15 cellular contexts compared by ENCODE assay signal in genomic region chr6:169291639-169292339, GRCh38. TPM values are rescaled to one million over a fixed set of nuclear protein-coding genes. Genes with fewer than 3 reads are reported as not detected.
DNase-seq lines count a peak whose midpoint lies in the region; ATAC-seq, FAIRE-seq and TF ChIP-seq lines count a peak whose summit lies in the region.
"Had no signal": no experiment of that assay in that cellular context is flagged by ENCODE, and none has a peak within 500 bp of the region (broad histone marks: within the 10 kb centered on the region; RNA-seq: fewer than 3 reads in every experiment).

No MANE protein-coding gene starts in this region.

- peak overlapping the region; percentile 82 for H3K4me3 Mint-ChIP-seq in HFFc6
- H3K4me3 Mint-ChIP-seq: natural killer cell had no signal

- no peaks in the 10 kb centered on the region for H3K9me1 ChIP-seq in keratinocyte (ENCODE audit: control insufficient read depth, extremely low read depth, insufficient read depth, low read length)

- peak overlapping the region; percentile 86 for H3K27ac Mint-ChIP-seq in HFFc6
- H3K27ac Mint-ChIP-seq: IgD-negative memory B cell, natural killer cell had no signal

- no peaks in the 10 kb centered on the region for H3K27me3 ChIP-seq in brain microvascular endothelial cell (replicated peaks)
- no peaks in the 10 kb centered on the region for H3K27me3 ChIP-seq in keratinocyte (ENCODE audit: control insufficient read depth, extremely low read depth, insufficient read depth, low read length)
- H3K27me3 ChIP-seq: Peyer's patch had no signal

- no peaks in the 10 kb centered on the region for H3K36me3 ChIP-seq in brain microvascular endothelial cell (replicated peaks)
- no peaks in the 10 kb centered on the region for H3K36me3 ChIP-seq in keratinocyte (ENCODE audit: control insufficient read depth in 2 of 2, extremely low read depth in 1 of 2, insufficient read depth in 2 of 2, low read length in 2 of 2)
- H3K36me3 ChIP-seq in urinary bladder (ENCODE audit: insufficient read depth), result no peaks in the 10 kb centered on the region
- H3K36me3 ChIP-seq: Peyer's patch had no signal

- no peaks in the 10 kb centered on the region for H3K9me3 ChIP-seq in keratinocyte (ENCODE audit: control insufficient read depth, low read depth, low read length)
- H3K9me3 ChIP-seq: Peyer's patch had no signal

- H3K4me3 ChIP-seq in brain microvascular endothelial cell (ENCODE audit: low read depth, low read length), result no peak overlapping the region
- no peak overlapping the region for H3K4me3 ChIP-seq in keratinocyte (ENCODE audit: control insufficient read depth in 2 of 3, extremely low read depth in 1 of 3, insufficient read depth in 2 of 3, low read depth in 1 of 3, low read length in 3 of 3)
- no peak overlapping the region for H3K4me3 ChIP-seq in urinary bladder (ENCODE audit: low read depth, low read length)
- H3K4me3 ChIP-seq: lung, Peyer's patch had no signal

- H3K9ac ChIP-seq in keratinocyte (ENCODE audit: control insufficient read depth, extremely low read depth, insufficient read depth, low read length), result peak overlapping the region; percentile 66

- H3K36me3 Mint-ChIP-seq in HFFc6 (ENCODE audit: low read depth), result no peaks in the 10 kb centered on the region
- H3K36me3 Mint-ChIP-seq: IgD-negative memory B cell, natural killer cell had no signal

- TF ChIP-seq CTCF in HFFc6 (IDR thresholded peaks at IDR 0.05) (no peak), brain microvascular endothelial cell (IDR thresholded peaks at IDR 0.05; ENCODE audit: low read depth, low read length, missing control alignments) (no peak), keratinocyte (optimal IDR thresholded peaks at IDR 0.05 in 1 of 3, IDR thresholded peaks at IDR 0.05 in 1 of 3, conservative IDR thresholded peaks at IDR 0.05 in 1 of 3; ENCODE audit: extremely low read depth in 1 of 3, insufficient read depth in 2 of 3, low read length in 3 of 3) (no peak)

- dilution Hi-C loops in keratinocyte (cut with MboI; ENCODE audit: extremely low pct_ligation_motif_present, low sequenced_read_pairs), result no loop called here

- in situ Hi-C loops in brain microvascular endothelial cell (cut with HindIII; ENCODE audit: low pct_ligation_motif_present, low sequenced_read_pairs), result no loop called here

- ATAC-seq in HG03571 (IDR thresholded peaks at IDR 0.05; ENCODE audit: unreplicated experiment), result no peak
- ATAC-seq: natural killer cell had no signal

- H2AFZ ChIP-seq in keratinocyte (ENCODE audit: control insufficient read depth, low read length), result no peak overlapping the region

- H3K4me2 ChIP-seq in keratinocyte (ENCODE audit: control insufficient read depth, extremely low read depth, insufficient read depth, low read depth, low read length), result peak overlapping the region; percentile 70

- 88% methylated on average over 14 of the region's 14 CpGs for WGBS in urinary bladder

- H3K4me1 Mint-ChIP-seq in HFFc6 (ENCODE audit: low read depth), result peaks cover 64% of the 10 kb centered on the region
- H3K4me1 Mint-ChIP-seq: IgD-negative memory B cell, natural killer cell had no signal

- no peak for DNase-seq in HFFc6
- DNase-seq in brain microvascular endothelial cell, result no peak
- DNase-seq in keratinocyte (ENCODE audit: low read depth, low spot score), result no peak
- DNase-seq in SIG-M5 (lab: John Stamatoyannopoulos, UW), result no peak
- no peak for DNase-seq in GDM1 (lab: John Stamatoyannopoulos, UW)
- DNase-seq: activated naive CD4-positive, alpha-beta T cell; natural killer cell; NCI-H524 treated with DMSO at 0.1 percent for 48 hours; Peyer's patch; stimulated activated CD4-positive, alpha-beta T cell treated with anti-CD3 and anti-CD28 coated beads, Interleukin-2, amount 100 ng/mL, for 24 hours had no signal

- FAIRE-seq in keratinocyte (lab: Jason Lieb, UNC), result no peak

- H3K27ac ChIP-seq in brain microvascular endothelial cell (peak overlapping the region; percentile 77), keratinocyte (ENCODE audit: control insufficient read depth, insufficient read depth, low read length) (peak overlapping the region; percentile 91), urinary bladder (ENCODE audit: low read depth) (peak overlapping the region; percentile 40)

- H3K79me2 ChIP-seq in keratinocyte (ENCODE audit: control insufficient read depth, insufficient read depth, low read length), result no peaks in the 10 kb centered on the region

- no peaks in the 10 kb centered on the region for H4K20me1 ChIP-seq in keratinocyte (ENCODE audit: control insufficient read depth, extremely low read depth, insufficient read depth, low read length)

- H3K4me1 ChIP-seq in keratinocyte (ENCODE audit: control insufficient read depth, extremely low read depth, insufficient read depth, low read length) (peaks cover 83% of the 10 kb centered on the region), urinary bladder (ENCODE audit: insufficient read depth) (no peaks in the 10 kb centered on the region)
- H3K4me1 ChIP-seq: Peyer's patch had no signal

- H3K9me3 Mint-ChIP-seq in HFFc6, result no peaks in the 10 kb centered on the region
- H3K9me3 Mint-ChIP-seq: natural killer cell had no signal

- peaks cover 2% of the 10 kb centered on the region for H3K27me3 Mint-ChIP-seq in HFFc6 (ENCODE audit: insufficient read depth)

RNA-seq across cellular contexts. Expression of gene THBS2, which starts 38.1 kb away (rescaled TPM):
- total RNA-seq in HFFc6 (2021; fragmentation: NEBNext Ultra II Directional; extraction: Animal tissue kit (Norgen Biotek cat#: 25700)), result 100 to 1,000 TPM; 156 to 254 (median 218) TPM
- polyA plus RNA-seq in keratinocyte (430 to 766 TPM (median 533 TPM) in 3 replicates), urinary bladder (22.8 TPM)
- polyA plus RNA-seq in keratinocyte (2011; ENCODE audit: low read depth), result 42.2 TPM
- polyA plus RNA-seq in keratinocyte (2011; cell fraction: cytosol; rRNA removed), result 209 and 304 TPM in 2 replicates
- 1,129 and 1,230 TPM in 2 replicates for polyA plus RNA-seq in keratinocyte (2011; cell fraction: nucleus; rRNA removed)
- 53.4 and 789 TPM in 2 replicates for polyA plus RNA-seq in keratinocyte (2012; ENCODE audit: low replicate concordance)
- polyA minus RNA-seq in keratinocyte, result 914 to 1,886 TPM (median 1,202 TPM) in 3 replicates
- polyA minus RNA-seq in keratinocyte (2011; cell fraction: cytosol; rRNA and poly(A)+ RNA removed), result 896 TPM
- 2,075 and 2,586 TPM in 2 replicates for polyA minus RNA-seq in keratinocyte (2011; cell fraction: nucleus; rRNA and poly(A)+ RNA removed)
- 140 TPM for total RNA-seq in urinary bladder
- total RNA-seq: natural killer cell; T-helper 1 cell treated with Interleukin-12 subunit alpha and Interleukin-12 subunit beta and Interleukin-4 antibody, amounts not matched to agents 30 ng/mL and 1 ng/mL, for 36 hours had no signal

Comparison
In these comparisons a context has a peak if more than half of its experiments do, and no peak if none do; other contexts are left out.
1. H3K27ac ChIP-seq: peak in every context shown above with its lines; median percentile 91 in keratinocyte; 77 in brain microvascular endothelial cell; 40 in urinary bladder.